22 cellular contexts compared by ENCODE assay signal in the genomic region with DNA sequence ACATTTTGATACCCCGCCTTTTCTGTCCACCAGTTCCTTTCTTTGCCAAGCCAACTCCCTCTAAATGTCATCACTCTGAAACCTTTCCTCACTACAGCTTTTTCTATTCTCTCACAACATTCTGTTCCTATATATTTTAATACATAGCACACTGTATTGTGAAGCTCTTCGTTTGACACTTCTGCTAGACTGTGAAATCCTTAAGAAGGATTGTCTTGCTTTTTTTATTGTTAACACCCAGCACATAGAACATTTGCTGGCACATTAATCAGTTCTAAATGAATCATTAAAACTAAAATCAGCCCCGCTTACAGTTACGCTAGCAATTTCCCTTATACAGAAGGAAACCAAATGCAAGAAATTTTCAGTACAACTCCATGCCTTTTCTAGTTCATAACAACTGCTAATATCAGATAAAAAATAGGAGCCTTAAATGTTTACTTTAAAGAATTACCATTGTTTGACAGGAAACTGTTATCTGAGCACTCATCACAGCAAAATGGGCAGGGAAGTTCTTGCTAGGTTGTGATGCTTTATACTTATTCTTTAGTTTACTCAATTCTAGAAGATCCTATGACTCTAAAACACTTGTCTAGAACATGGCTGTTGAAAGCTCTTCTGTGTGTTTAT.
A peak's percentile ranks its signal among the peaks of the same experiment; 100 is the strongest.
DNase-seq lines count a peak whose midpoint lies in the region; ATAC-seq and TF ChIP-seq lines count a peak whose summit lies in the region.
"Had no signal": no experiment of that assay in that cellular context is flagged by ENCODE, and none has a peak within 500 bp of the region (broad histone marks: within the 10 kb centered on the region; RNA-seq: fewer than 3 reads in every experiment).

No MANE protein-coding gene starts in this region.

- TF ChIP-seq POLR2A in gastroesophageal sphincter (IDR thresholded peaks at IDR 0.05): no peak

- H3K27ac Mint-ChIP-seq in activated T-cell treated with anti-CD3 and anti-CD28 coated beads, Interleukin-2, amount 50 U/mL, for 24 hours: peak overlapping the region; percentile 22
- peak overlapping the region; percentile 66 for H3K27ac Mint-ChIP-seq in T-helper 2 cell treated with Interferon-gamma antibody and Interleukin-4, amounts not matched to agents 5 μg/mL and 100 μg/mL, for 36 hours
- peak overlapping the region; percentile 32 for H3K27ac Mint-ChIP-seq in osteocyte (ENCODE audit: unreplicated experiment)
- H3K27ac Mint-ChIP-seq: activated naive CD8-positive, alpha-beta T cell; H9; nephron had no signal

- H3K9me3 Mint-ChIP-seq in activated T-cell treated with anti-CD3 and anti-CD28 coated beads, Interleukin-2, amount 50 U/mL, for 24 hours: peaks cover 25% of the 10 kb centered on the region
- H3K9me3 Mint-ChIP-seq in T-helper 2 cell treated with Interferon-gamma antibody and Interleukin-4, amounts not matched to agents 5 μg/mL and 100 μg/mL, for 36 hours: peaks cover 34% of the 10 kb centered on the region
- H3K9me3 Mint-ChIP-seq in osteocyte (ENCODE audit: unreplicated experiment): peaks cover 11% of the 10 kb centered on the region

- no peak for TF ChIP-seq CTCF in gastroesophageal sphincter (IDR thresholded peaks at IDR 0.05)
- TF ChIP-seq CTCF in osteocyte (IDR thresholded peaks at IDR 0.05): no peak

- H3K27ac ChIP-seq in gastroesophageal sphincter: peak overlapping the region in 3 of 4 donors; percentile 20 to 26 (median 22)
- H3K27ac ChIP-seq: body of pancreas, psoas muscle had no signal

- 26 to 52% methylated on average over 4 of the region's 4 CpGs for WGBS in gastroesophageal sphincter (ENCODE audit: low coverage in 1 of 2), 2 donors

- peaks cover 48% of the 10 kb centered on the region for H3K4me1 Mint-ChIP-seq in activated T-cell treated with anti-CD3 and anti-CD28 coated beads, Interleukin-2, amount 50 U/mL, for 24 hours (ENCODE audit: low read depth)
- H3K4me1 Mint-ChIP-seq in T-helper 2 cell treated with Interferon-gamma antibody and Interleukin-4, amounts not matched to agents 5 μg/mL and 100 μg/mL, for 36 hours (ENCODE audit: low read depth): peaks cover 28% of the 10 kb centered on the region
- H3K4me1 Mint-ChIP-seq in osteocyte (ENCODE audit: unreplicated experiment): peaks cover 31% of the 10 kb centered on the region
- H3K4me1 Mint-ChIP-seq: CD14-positive monocyte, nephron had no signal

- H3K27me3 Mint-ChIP-seq in activated T-cell treated with anti-CD3 and anti-CD28 coated beads, Interleukin-2, amount 50 U/mL, for 24 hours: no peaks in the 10 kb centered on the region
- no peaks in the 10 kb centered on the region for H3K27me3 Mint-ChIP-seq in T-helper 2 cell treated with Interferon-gamma antibody and Interleukin-4, amounts not matched to agents 5 μg/mL and 100 μg/mL, for 36 hours (ENCODE audit: low read depth)
- H3K27me3 Mint-ChIP-seq in osteocyte (ENCODE audit: unreplicated experiment): no peaks in the 10 kb centered on the region
- H3K27me3 Mint-ChIP-seq: activated naive CD8-positive, alpha-beta T cell had no signal

- peaks cover 0 to 69% (median 10%) of the 10 kb centered on the region in 3 donors for H3K4me1 ChIP-seq in gastroesophageal sphincter
- H3K4me1 ChIP-seq: body of pancreas had no signal

- no peaks in the 10 kb centered on the region for H3K27me3 ChIP-seq in gastroesophageal sphincter
- H3K27me3 ChIP-seq: body of pancreas had no signal

- H3K9me3 ChIP-seq in gastroesophageal sphincter: no peaks in the 10 kb centered on the region
- H3K9me3 ChIP-seq: psoas muscle had no signal

- peaks cover 74% of the 10 kb centered on the region for H3K36me3 Mint-ChIP-seq in activated T-cell treated with anti-CD3 and anti-CD28 coated beads, Interleukin-2, amount 50 U/mL, for 24 hours (ENCODE audit: low read depth)
- H3K36me3 Mint-ChIP-seq in T-helper 2 cell treated with Interferon-gamma antibody and Interleukin-4, amounts not matched to agents 5 μg/mL and 100 μg/mL, for 36 hours (ENCODE audit: low read depth): peaks cover 64% of the 10 kb centered on the region
- peaks cover 42% of the 10 kb centered on the region for H3K36me3 Mint-ChIP-seq in osteocyte (ENCODE audit: unreplicated experiment)

- ATAC-seq in gastroesophageal sphincter: no peak
- ATAC-seq: body of pancreas had no signal

- peaks cover 0 to 36% of the 10 kb centered on the region in 2 donors for H3K36me3 ChIP-seq in gastroesophageal sphincter

- H3K4me3 ChIP-seq in gastroesophageal sphincter: no peak overlapping the region
- H3K4me3 ChIP-seq: body of pancreas, psoas muscle had no signal

- no peak for TF ChIP-seq EP300 in gastroesophageal sphincter (IDR thresholded peaks at IDR 0.05)

- no peak for DNase-seq in activated T-cell treated with anti-CD3 and anti-CD28 coated beads, Interleukin-2, amount 50 U/mL, for 24 hours
- DNase-seq in activated T-cell treated with anti-CD3 and anti-CD28 coated beads for 4 hours (no peak), osteocyte (ENCODE audit: extremely low spot score, unreplicated experiment) (no peak), occipital lobe (lab: John Stamatoyannopoulos, UW) (no peak)
- DNase-seq in T-helper 2 cell treated with Interferon-gamma antibody and Interleukin-4, amounts not matched to agents 5 μg/mL and 100 μg/mL, for 36 hours (ENCODE audit: low spot score): no peak
- no peak for DNase-seq in central memory CD4-positive, alpha-beta T cell
- DNase-seq in stimulated activated CD4-positive, alpha-beta T cell treated with anti-CD3 and anti-CD28 coated beads, Interleukin-4, amount 100 ng/mL, for 24 hours: no peak
- DNase-seq: ACHN; activated CD4-positive, alpha-beta T cell treated with anti-CD3 and anti-CD28 coated beads, Interleukin-2, amount 50 U/mL, for 48 hours; body of pancreas; H9; head of caudate nucleus; mesendoderm; NCI-H526 treated with DMSO at 0.1 percent for 48 hours; psoas muscle; SIG-M5; stimulated activated CD4-positive, alpha-beta T cell treated with anti-CD3 and anti-CD28 coated beads, Interleukin-4, amount 100 ng/mL, for 4 hours; substantia nigra had no signal

- H3K4me3 Mint-ChIP-seq in activated T-cell treated with anti-CD3 and anti-CD28 coated beads, Interleukin-2, amount 50 U/mL, for 24 hours: no peak overlapping the region
- peak overlapping the region; percentile 11 for H3K4me3 Mint-ChIP-seq in T-helper 2 cell treated with Interferon-gamma antibody and Interleukin-4, amounts not matched to agents 5 μg/mL and 100 μg/mL, for 36 hours
- H3K4me3 Mint-ChIP-seq in osteocyte (ENCODE audit: unreplicated experiment): no peak overlapping the region
- H3K4me3 Mint-ChIP-seq: activated naive CD8-positive, alpha-beta T cell; CD14-positive monocyte; H9; nephron had no signal
